In genomic region chr16:9371713-9372448, GRCh38 we compare ENCODE assay signal across 18 cellular contexts.
DNase-seq lines count a peak whose midpoint lies in the region; ATAC-seq, FAIRE-seq and TF ChIP-seq lines count a peak whose summit lies in the region.
"Had no signal": no experiment of that assay in that cellular context is flagged by ENCODE, and none has a peak within 500 bp of the region (broad histone marks: within the 10 kb centered on the region; RNA-seq: fewer than 3 reads in every experiment).

No MANE protein-coding gene starts in this region.

- TF ChIP-seq RAD21 in A549 (conservative IDR thresholded peaks at IDR 0.05 in 1 of 2, IDR thresholded peaks at IDR 0.05 in 1 of 2) (no peak), liver (IDR thresholded peaks at IDR 0.05) (no peak)

- no peaks in the 10 kb centered on the region; the same call in 1 of the 2 replicates for H3K27me3 Mint-ChIP-seq in WTC11 (ENCODE audit: low read depth)
- H3K27me3 Mint-ChIP-seq: CD4-positive, CD25-positive, alpha-beta regulatory T cell had no signal

- no peaks in the 10 kb centered on the region; the same call in 1 of the 2 replicates for H3K36me3 Mint-ChIP-seq in WTC11
- H3K36me3 Mint-ChIP-seq: CD4-positive, CD25-positive, alpha-beta regulatory T cell had no signal

- no peak overlapping the region for H3K4me3 ChIP-seq in A549
- H3K4me3 ChIP-seq in HEK293 (ENCODE audit: low read depth, low read length), result no peak overlapping the region
- H3K4me3 ChIP-seq in liver (ENCODE audit: low read depth in 1 of 3, low read length in 3 of 3), result no peak overlapping the region

- H3K9me3 ChIP-seq in A549 (no peaks in the 10 kb centered on the region), HEK293 (ENCODE audit: control insufficient read depth, insufficient read depth, low read depth, low read length) (no peaks in the 10 kb centered on the region), liver (ENCODE audit: control insufficient read depth in 4 of 4, low read length in 3 of 4) (no peaks in the 10 kb centered on the region)
- H3K9me3 ChIP-seq: BE2C, Caco-2 had no signal

- H3K4me2 ChIP-seq in A549, result no peak overlapping the region

- H3K4me1 ChIP-seq in A549 (no peaks in the 10 kb centered on the region), HEK293 (ENCODE audit: control insufficient read depth, insufficient read depth, low read length) (no peaks in the 10 kb centered on the region), liver (ENCODE audit: control insufficient read depth in 4 of 4, insufficient read depth in 4 of 4, low read length in 3 of 4) (no peaks in the 10 kb centered on the region)
- H3K4me1 ChIP-seq: BE2C, Caco-2 had no signal

- POLR2A ChIA-PET in A549 (lab: Yijun Ruan, JAX) (no interaction called here), HEK293 (lab: Yijun Ruan, JAX) (no interaction called here), WTC11 (lab: Charles Lee) (no interaction called here)

- H3K27ac ChIP-seq in A549 (no peak overlapping the region), HEK293 (ENCODE audit: extremely low read depth, low read depth, low read length) (no peak overlapping the region), liver (ENCODE audit: low read depth in 1 of 2, low read length in 2 of 2) (no peak overlapping the region)

- TF ChIP-seq EP300 in A549 (IDR thresholded peaks at IDR 0.05), result no peak

- no peak for FAIRE-seq in A549 (lab: Jason Lieb, UNC)
- FAIRE-seq: D721Med, G401.6, GM12891, GM19239, H54 had no signal

- H3K27ac Mint-ChIP-seq in WTC11, result no peak overlapping the region
- H3K27ac Mint-ChIP-seq: CD4-positive, CD25-positive, alpha-beta regulatory T cell had no signal

- TF ChIP-seq CTCF in A549 (IDR thresholded peaks at IDR 0.05) (no peak), HEK293 (tag by site-specific recombination; IDR thresholded peaks at IDR 0.05) (no peak), WTC11 (IDR thresholded peaks at IDR 0.05) (no peak), liver (IDR thresholded peaks at IDR 0.05; ENCODE audit: low read depth, low read length, missing input control) (no peak)

- DNase-seq in A549 (ENCODE audit: low read depth in 1 of 2, low spot score in 1 of 2) (no peak), WTC11 (ENCODE audit: low spot score) (no peak)
- DNase-seq: ACHN; BE2C; C1 segment of cervical spinal cord; Caco-2; CD4-positive, CD25-positive, alpha-beta regulatory T cell; KG1 had no signal

- H3K9ac ChIP-seq in liver (ENCODE audit: low read depth in 1 of 2, low read length in 2 of 2), result no peak overlapping the region

- WGBS in A549 (ENCODE audit: missing lambda C conversion rate), result 2% methylated on average over 8 of the region's 8 CpGs
- 95% methylated on average over 8 of the region's 8 CpGs for WGBS in liver

- H3K36me3 ChIP-seq in HEK293 (ENCODE audit: control insufficient read depth in 2 of 2, insufficient read depth in 1 of 2, low read length in 2 of 2) (no peaks in the 10 kb centered on the region), liver (ENCODE audit: control insufficient read depth in 4 of 4, insufficient read depth in 3 of 4, low read depth in 1 of 4, low read length in 3 of 4) (no peaks in the 10 kb centered on the region)
- H3K36me3 ChIP-seq: BE2C had no signal

- no peak overlapping the region for H3K4me3 Mint-ChIP-seq in WTC11
- H3K4me3 Mint-ChIP-seq: CD4-positive, CD25-positive, alpha-beta regulatory T cell had no signal

- no peak for ATAC-seq in A549
- ATAC-seq in WTC11, result no peak
- ATAC-seq in HG03439 (IDR thresholded peaks at IDR 0.05; ENCODE audit: unreplicated experiment), result no peak
- no peak for ATAC-seq in HG02678 (IDR thresholded peaks at IDR 0.05; ENCODE audit: unreplicated experiment)
- ATAC-seq: HCT116 had no signal

- CTCF ChIA-PET in A549 (lab: Yijun Ruan, JAX), result no interaction called here
- CTCF ChIA-PET in HEK293 (lab: Yijun Ruan, JAX), result no interaction called here
- CTCF ChIA-PET in WTC11 (lab: Charles Lee), result interaction anchor here (1.0 kb wide), 1 partner anchor 10 kb away, joined by 3 read pairs; no protein-coding TSS in a partner anchor

- no peaks in the 10 kb centered on the region for H3K27me3 ChIP-seq in liver (ENCODE audit: control insufficient read depth in 4 of 4, insufficient read depth in 4 of 4, low read length in 3 of 4)
- H3K27me3 ChIP-seq: BE2C had no signal

- no peak for TF ChIP-seq POLR2A in A549 (IDR thresholded peaks at IDR 0.05; ENCODE audit: low read length)

- peaks cover 8% of the 10 kb centered on the region for H3K9me3 Mint-ChIP-seq in WTC11

- H3K4me1 Mint-ChIP-seq in WTC11, result peaks cover 29% of the 10 kb centered on the region
- H3K4me1 Mint-ChIP-seq: CD4-positive, CD25-positive, alpha-beta regulatory T cell had no signal

TF ChIP-seq in HEK293, 187 proteins besides CTCF, POLR2A, EP300 and RAD21 (continues in another document):
- TF ChIP-seq ZFP41 (tag by site-specific recombination; IDR thresholded peaks at IDR 0.05; ENCODE audit: borderline replicate concordance), result no peak

TF ChIP-seq in WTC11, 78 proteins besides CTCF, POLR2A, EP300 and RAD21:
- TF ChIP-seq PRRX2 (CRISPR knock-in tag; IDR thresholded peaks at IDR 0.05) (no peak), GTF2I (CRISPR knock-in tag; conservative IDR thresholded peaks at IDR 0.05) (peak; percentile 73; the same call in 1 of the 2 replicates)

TF ChIP-seq in liver, 16 proteins besides CTCF, POLR2A, EP300 and RAD21:
- no peak for TF ChIP-seq GABPA (IDR thresholded peaks at IDR 0.05 in 1 of 2, conservative IDR thresholded peaks at IDR 0.05 in 1 of 2)
- peak; percentile 85 for TF ChIP-seq REST (IDR thresholded peaks at IDR 0.05)
- no peak for TF ChIP-seq YY1 (IDR thresholded peaks at IDR 0.05)
TF ChIP-seq in liver: peak in this region for 1.
